ENCODE assay signal across 1 cellular context in genomic region chr1:198168180-198168579, GRCh38.
TF ChIP-seq lines count a peak whose summit lies in the region.

No MANE protein-coding gene starts in this region.

TF ChIP-seq in H1, 55 proteins besides CTCF, POLR2A, EP300 and RAD21:
- TF ChIP-seq SRF (IDR thresholded peaks at IDR 0.05; ENCODE audit: low read depth, low read length) (no peak), GABPA (IDR thresholded peaks at IDR 0.05; ENCODE audit: borderline replicate concordance, insufficient read depth, low read length) (no peak), TAF7 (optimal IDR thresholded peaks at IDR 0.05; ENCODE audit: borderline replicate concordance, low read depth, low read length) (no peak), CHD2 (IDR thresholded peaks at IDR 0.05; ENCODE audit: low read length) (no peak)
